Comparison of ENCODE assay signal across 8 cellular contexts in the genomic region with DNA sequence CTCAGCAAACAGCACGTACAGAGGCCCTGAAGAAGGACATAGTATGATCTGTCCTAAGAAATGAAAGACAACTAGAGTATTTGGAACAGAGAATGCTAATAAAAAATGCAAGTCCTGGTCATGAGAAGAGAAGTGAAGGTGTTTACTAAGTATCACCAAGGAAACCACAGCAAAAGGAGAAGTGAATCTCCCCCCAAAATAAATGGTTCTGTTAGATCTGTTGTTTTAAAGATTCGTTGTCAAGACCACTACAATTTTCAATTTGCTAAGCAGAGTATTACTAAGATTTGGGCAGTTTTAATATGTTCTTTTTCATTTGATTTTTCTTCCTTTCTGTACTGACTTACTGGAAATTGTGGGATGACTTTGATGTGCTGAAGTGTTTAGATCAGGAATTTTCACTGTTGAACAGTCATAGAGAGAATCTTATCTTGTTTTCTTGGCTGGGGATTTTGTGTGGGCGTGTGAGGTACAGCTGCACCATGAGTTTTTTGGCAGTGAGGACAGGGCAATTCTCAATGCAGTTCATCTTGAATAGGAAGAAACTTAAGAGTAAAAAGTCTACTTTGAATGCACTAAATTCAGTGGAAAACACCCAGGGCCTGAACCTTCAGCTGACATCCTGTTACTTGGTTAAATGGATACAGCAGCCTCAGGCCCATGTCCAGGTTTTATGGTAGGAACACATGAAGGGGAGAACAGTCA.
A peak's percentile ranks its signal among the peaks of the same experiment; 100 is the strongest.
DNase-seq lines count a peak whose midpoint lies in the region; ATAC-seq and TF ChIP-seq lines count a peak whose summit lies in the region.

No MANE protein-coding gene starts in this region.

- no peak for TF ChIP-seq CTCF in foreskin fibroblast (IDR thresholded peaks at IDR 0.05; ENCODE audit: low read depth, low read length)

- peak; percentile 95 for ATAC-seq in HG02885 (IDR thresholded peaks at IDR 0.05; ENCODE audit: poor library complexity, unreplicated experiment)
- peak; percentile 56 for ATAC-seq in stimulated activated naive CD8-positive, alpha-beta T cell treated with anti-CD3 and anti-CD28 coated beads, Interleukin-15, Interleukin-2, amounts not matched to agents 100 U/mL and 50 U/mL, for 24 hours

- no peak overlapping the region for H3K4me3 ChIP-seq in foreskin fibroblast (ENCODE audit: low read depth in 1 of 2, low read length in 2 of 2)

- peak; percentile 63 for DNase-seq in stimulated activated CD4-positive, alpha-beta T cell treated with anti-CD3 and anti-CD28 coated beads, Interleukin-15, amount 100 ng/mL, for 24 hours
- DNase-seq in stimulated activated CD4-positive, alpha-beta T cell treated with anti-CD3 and anti-CD28 coated beads, Interleukin-4, amount 100 ng/mL, for 1 hour, result no peak
- DNase-seq in RPMI8226, result peak; percentile 48
- DNase-seq in foreskin fibroblast, result peak; percentile 41 to 65
- peak; percentile 44 for DNase-seq in stimulated activated naive CD8-positive, alpha-beta T cell treated with anti-CD3 and anti-CD28 coated beads, Interleukin-15, Interleukin-2, amounts not matched to agents 100 U/mL and 50 U/mL, for 24 hours
- DNase-seq in SW480 (ENCODE audit: low spot score), result no peak
- DNase-seq in effector CD4-positive, alpha-beta T cell, result no peak

Comparison
In these comparisons a context has a peak if more than half of its experiments do, and no peak if none do; other contexts are left out.
1. DNase-seq: peak in stimulated activated CD4-positive, alpha-beta T cell treated with anti-CD3 and anti-CD28 coated beads, Interleukin-15, amount 100 ng/mL, for 24 hours (single experiment), RPMI8226 (single experiment), foreskin fibroblast (2 of 2) and stimulated activated naive CD8-positive, alpha-beta T cell treated with anti-CD3 and anti-CD28 coated beads, Interleukin-15, Interleukin-2, amounts not matched to agents 100 U/mL and 50 U/mL, for 24 hours (single experiment); none in stimulated activated CD4-positive, alpha-beta T cell treated with anti-CD3 and anti-CD28 coated beads, Interleukin-4, amount 100 ng/mL, for 1 hour (single experiment), SW480 (single experiment) and effector CD4-positive, alpha-beta T cell (single experiment).